8 cellular contexts compared by ENCODE assay signal in the genomic region with DNA sequence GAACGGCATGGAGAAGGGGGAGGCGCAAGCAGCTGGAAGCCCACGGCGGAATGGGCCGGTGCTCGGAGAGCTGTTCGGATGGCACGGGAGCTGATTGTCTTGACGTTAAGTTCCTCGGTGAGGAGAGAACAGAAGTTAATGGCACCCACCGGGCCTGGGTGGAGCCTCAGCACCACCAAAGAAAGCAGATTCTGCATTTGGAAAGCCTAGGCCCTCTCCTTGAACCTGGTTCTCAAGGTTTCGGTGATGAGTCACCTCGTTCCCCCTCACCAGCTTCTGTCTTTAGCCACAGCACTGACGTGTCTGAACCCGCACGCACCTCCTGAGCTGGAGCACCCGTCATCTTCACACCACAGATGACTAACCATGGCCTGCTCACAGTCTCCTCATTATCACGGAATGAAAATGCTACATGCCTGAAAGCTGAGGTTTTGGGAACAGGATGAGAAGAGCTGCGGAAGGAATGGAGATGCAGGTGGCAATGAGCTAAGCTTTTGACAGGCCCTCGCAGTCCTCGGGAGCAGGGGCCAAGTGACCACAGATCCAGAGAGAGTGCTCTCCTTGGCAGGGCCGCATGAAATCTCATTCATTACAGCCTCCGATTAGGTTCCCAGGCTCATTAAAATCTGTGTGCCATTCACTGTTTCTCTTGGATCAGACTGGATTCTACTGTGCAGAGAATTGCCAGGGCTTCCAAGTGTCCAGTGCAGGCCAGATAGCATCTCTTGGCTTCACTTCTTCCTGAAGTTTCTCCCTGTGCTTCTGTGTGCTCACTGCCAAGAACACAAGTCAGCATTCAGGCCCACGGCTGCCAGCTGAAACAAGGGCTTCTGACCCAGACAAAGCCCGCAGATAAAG.
DNase-seq lines count a peak whose midpoint lies in the region; ATAC-seq and TF ChIP-seq lines count a peak whose summit lies in the region.

No MANE protein-coding gene starts in this region.

- TF ChIP-seq CTCF in kidney epithelial cell (IDR thresholded peaks at IDR 0.05; ENCODE audit: insufficient read depth, low read length, poor library complexity, severe bottlenecking): no peak

- peaks cover 10% of the 10 kb centered on the region for H3K27me3 Mint-ChIP-seq in activated naive CD8-positive, alpha-beta T cell treated with anti-CD3 and anti-CD28 coated beads for 36 hours

- ATAC-seq in GM19035 (IDR thresholded peaks at IDR 0.05; ENCODE audit: unreplicated experiment): peak; percentile 93
- peak; percentile 72 for ATAC-seq in HG03565 (IDR thresholded peaks at IDR 0.05; ENCODE audit: unreplicated experiment)

- H3K4me3 Mint-ChIP-seq in activated naive CD8-positive, alpha-beta T cell treated with anti-CD3 and anti-CD28 coated beads for 36 hours: no peak overlapping the region

- DNase-seq in activated naive CD8-positive, alpha-beta T cell treated with anti-CD3 and anti-CD28 coated beads for 36 hours: peak; percentile 26
- DNase-seq in kidney epithelial cell (ENCODE audit: low read depth) (peak; percentile 97), T1000 (lab: John Stamatoyannopoulos, UW) (no peak), NCI-H1436 treated with DMSO at 0.1 percent for 48 hours (lab: John Stamatoyannopoulos, UW) (no peak), anterior cingulate cortex (lab: John Stamatoyannopoulos, UW) (no peak)
- DNase-seq in stimulated activated CD8-positive, alpha-beta memory T cell treated with anti-CD3 and anti-CD28 coated beads, Interleukin-7, amount 100 ng/mL, for 4 hours (ENCODE audit: low read depth in 2 of 2): peak; percentile 26 to 30

- peak overlapping the region; percentile 17 for H3K27ac Mint-ChIP-seq in activated naive CD8-positive, alpha-beta T cell treated with anti-CD3 and anti-CD28 coated beads for 36 hours

- peaks cover 4% of the 10 kb centered on the region for H3K27me3 ChIP-seq in kidney epithelial cell (ENCODE audit: control insufficient read depth, insufficient read depth, low read length)

- no peaks in the 10 kb centered on the region for H3K9me3 Mint-ChIP-seq in activated naive CD8-positive, alpha-beta T cell treated with anti-CD3 and anti-CD28 coated beads for 36 hours

- H3K36me3 Mint-ChIP-seq in activated naive CD8-positive, alpha-beta T cell treated with anti-CD3 and anti-CD28 coated beads for 36 hours: no peaks in the 10 kb centered on the region

- H3K4me3 ChIP-seq in kidney epithelial cell (ENCODE audit: low read depth, low read length): no peak overlapping the region

- no peaks in the 10 kb centered on the region for H3K36me3 ChIP-seq in kidney epithelial cell (ENCODE audit: control insufficient read depth, insufficient read depth, low read length)

- H3K4me1 Mint-ChIP-seq in activated naive CD8-positive, alpha-beta T cell treated with anti-CD3 and anti-CD28 coated beads for 36 hours: peaks cover 12% of the 10 kb centered on the region

Comparison
In these comparisons a context has a peak if more than half of its experiments do, and no peak if none do; other contexts are left out.
1. DNase-seq: peak in activated naive CD8-positive, alpha-beta T cell treated with anti-CD3 and anti-CD28 coated beads for 36 hours (single experiment), kidney epithelial cell (single experiment) and stimulated activated CD8-positive, alpha-beta memory T cell treated with anti-CD3 and anti-CD28 coated beads, Interleukin-7, amount 100 ng/mL, for 4 hours (2 of 2); none in T1000 (single experiment), NCI-H1436 treated with DMSO at 0.1 percent for 48 hours (single experiment) and anterior cingulate cortex (0 of 58).